In genomic region chr9:88388203-88388885, GRCh38 we compare ENCODE assay signal across 8 cellular contexts. TPM values are rescaled to one million over a fixed set of nuclear protein-coding genes. Genes with fewer than 3 reads are reported as not detected.
DNase-seq lines count a peak whose midpoint lies in the region; ATAC-seq and TF ChIP-seq lines count a peak whose summit lies in the region.

Gene SPIN1 (plus strand): TSS chr9:88388444. CDS start chr9:88426540, 38,096 bp downstream.

- peaks cover 0 to 13% (median 0%) of the 10 kb centered on the region in 4 donors for H3K4me1 ChIP-seq in right lobe of liver

- H3K27ac ChIP-seq in right lobe of liver, result peak within 1 kb of the TSS; percentile 76 to 92 (median 86)

- peak; percentile 51 to 54 for DNase-seq in AML-193 (lab: John Stamatoyannopoulos, UW)
- peak; percentile 8 for DNase-seq in NCI-H446 treated with DMSO at 0.1 percent for 48 hours (lab: John Stamatoyannopoulos, UW)
- peak; percentile 67 to 72 for DNase-seq in activated CD4-positive, alpha-beta T cell treated with anti-CD3 and anti-CD28 coated beads, Interleukin-2, amount 50 U/mL, for 24 hours (ENCODE audit: low read depth in 1 of 2, low spot score in 1 of 2)
- DNase-seq in dermis blood vessel endothelial cell, result peak; percentile 83
- peak; percentile 86 to 89 (median 88) for DNase-seq in right lobe of liver
- DNase-seq in stimulated activated CD4-positive, alpha-beta T cell treated with anti-CD3 and anti-CD28 coated beads, Interleukin-4, amount 100 ng/mL, for 4 hours, result peak; percentile 83 to 88

- ATAC-seq in GM18907 (IDR thresholded peaks at IDR 0.05; ENCODE audit: unreplicated experiment) (peak; percentile 85), HG03135 (IDR thresholded peaks at IDR 0.05; ENCODE audit: unreplicated experiment) (peak; percentile 83), right lobe of liver (peak; percentile 73 to 80 (median 76))

- peak; percentile 27 to 90 (median 57) for TF ChIP-seq CTCF in right lobe of liver (IDR thresholded peaks at IDR 0.05)

- 0% methylated on average over 12 of the region's 106 CpGs for WGBS in right lobe of liver (ENCODE audit: insufficient coverage, low coverage, low lambda C conversion rate, missing lambda C conversion rate)

- intact Hi-C loops in right lobe of liver (cut with DNase I), result no loop called here

- no peaks in the 10 kb centered on the region for H3K36me3 ChIP-seq in right lobe of liver

- peak; percentile 55 for TF ChIP-seq POLR2A in right lobe of liver (IDR thresholded peaks at IDR 0.05)

- no peaks in the 10 kb centered on the region for H3K27me3 ChIP-seq in right lobe of liver

- H3K4me3 ChIP-seq in right lobe of liver, result peak within 1 kb of the TSS; percentile 65 to 89 (median 81)

- no peaks in the 10 kb centered on the region for H3K9me3 ChIP-seq in right lobe of liver

RNA-seq across cellular contexts. Expression of gene SPIN1, which starts in this region (rescaled TPM):
- total RNA-seq in dermis blood vessel endothelial cell (72.0 and 79.0 TPM in 2 replicates), right lobe of liver (10 to 100 TPM; 15.7 to 21.2 (median 18.7) TPM)

Comparison
In these comparisons a context has a peak if more than half of its experiments do, and no peak if none do; other contexts are left out.
1. Peak in every context shown above with its lines: DNase-seq, ATAC-seq, H3K4me3 ChIP-seq and H3K27ac ChIP-seq.
2. DNase-seq: peak in every context shown above with its lines; median percentile 88 in right lobe of liver; 86 in stimulated activated CD4-positive, alpha-beta T cell treated with anti-CD3 and anti-CD28 coated beads, Interleukin-4, amount 100 ng/mL, for 4 hours; 83 in dermis blood vessel endothelial cell; 70 in activated CD4-positive, alpha-beta T cell treated with anti-CD3 and anti-CD28 coated beads, Interleukin-2, amount 50 U/mL, for 24 hours; 52 in AML-193; 8 in NCI-H446 treated with DMSO at 0.1 percent for 48 hours.